ENCODE assay signal across 16 cellular contexts in the genomic region with DNA sequence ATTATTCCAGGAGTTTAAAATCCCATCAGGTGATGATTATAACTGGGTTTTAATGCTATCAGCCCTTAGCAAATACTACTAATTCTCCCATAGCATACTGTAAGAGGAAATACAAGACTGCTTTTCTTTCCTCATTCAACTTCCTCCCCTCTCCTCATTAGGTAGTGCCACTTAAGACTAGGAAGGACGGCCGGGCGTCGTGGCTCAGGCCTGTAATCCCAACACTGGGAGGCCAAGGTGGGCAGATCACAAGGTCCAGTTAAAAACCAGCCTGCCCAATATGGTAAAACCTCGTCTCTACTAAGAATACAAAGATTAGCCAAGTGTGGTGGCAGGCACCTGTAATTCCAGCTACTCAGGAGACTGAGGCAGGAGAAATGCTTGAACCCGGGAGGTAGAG. TPM values are rescaled to one million over a fixed set of nuclear protein-coding genes. Genes with fewer than 3 reads are reported as not detected.
DNase-seq lines count a peak whose midpoint lies in the region; ATAC-seq and TF ChIP-seq lines count a peak whose summit lies in the region.
"Had no signal": no experiment of that assay in that cellular context is flagged by ENCODE, and none has a peak within 500 bp of the region (broad histone marks: within the 10 kb centered on the region; RNA-seq: fewer than 3 reads in every experiment).

No MANE protein-coding gene starts in this region.

- peaks cover 21 to 36% of the 10 kb centered on the region in 2 donors for H3K36me3 Mint-ChIP-seq in CD14-positive monocyte
- peaks cover 22% of the 10 kb centered on the region for H3K36me3 Mint-ChIP-seq in CD4-positive, CD25-positive, alpha-beta regulatory T cell
- H3K36me3 Mint-ChIP-seq in WTC11: no peaks in the 10 kb centered on the region
- H3K36me3 Mint-ChIP-seq in nephron progenitor cell (ENCODE audit: low read depth): peaks cover 31% of the 10 kb centered on the region

- no peak overlapping the region for H3K4me3 Mint-ChIP-seq in CD14-positive monocyte
- H3K4me3 Mint-ChIP-seq in CD4-positive, CD25-positive, alpha-beta regulatory T cell: no peak overlapping the region
- H3K4me3 Mint-ChIP-seq in WTC11: no peak overlapping the region
- H3K4me3 Mint-ChIP-seq in nephron progenitor cell: no peak overlapping the region
- H3K4me3 Mint-ChIP-seq: CD8-positive, alpha-beta memory T cell; GM23338 had no signal

- intact Hi-C loops in CD14-positive monocyte (cut with micrococcal nuclease): no loop called here
- intact Hi-C loops in left cardiac atrium (cut with DNase I): loop anchor here in 1 of 2 donors (5.0 kb wide), 1 partner anchor 50 kb away; no protein-coding TSS in a partner anchor

- no peaks in the 10 kb centered on the region for H3K9me3 ChIP-seq in CD4-positive, CD25-positive, alpha-beta regulatory T cell (ENCODE audit: control insufficient read depth in 2 of 2, low read length in 2 of 2)
- H3K9me3 ChIP-seq in MG63: no peaks in the 10 kb centered on the region
- H3K9me3 ChIP-seq: A549, BE2C, Caco-2 had no signal

- peak overlapping the region in 5 of 7 donors; percentile 32 to 78 (median 71) for H3K27ac Mint-ChIP-seq in CD14-positive monocyte
- peak overlapping the region in 2 of 3 donors; percentile 48 to 76 for H3K27ac Mint-ChIP-seq in CD4-positive, CD25-positive, alpha-beta regulatory T cell
- peak overlapping the region; percentile 10; the same call in 1 of the 2 replicates for H3K27ac Mint-ChIP-seq in WTC11
- peak overlapping the region; percentile 90 for H3K27ac Mint-ChIP-seq in nephron progenitor cell
- H3K27ac Mint-ChIP-seq: GM23338 had no signal

- CTCF ChIA-PET in WTC11 (lab: Charles Lee): no interaction called here

- no peak for ATAC-seq in CD4-positive, CD25-positive, alpha-beta regulatory T cell (ENCODE audit: low read depth in 2 of 2)
- ATAC-seq in WTC11 (no peak), GM19452 (IDR thresholded peaks at IDR 0.05; ENCODE audit: unreplicated experiment) (no peak), left cardiac atrium (no peak)
- ATAC-seq: A549, GM23338 had no signal

- no peaks in the 10 kb centered on the region for H3K27me3 ChIP-seq in CD4-positive, CD25-positive, alpha-beta regulatory T cell (ENCODE audit: control insufficient read depth, insufficient read depth, low read length)
- no peaks in the 10 kb centered on the region for H3K27me3 ChIP-seq in MG63
- H3K27me3 ChIP-seq: BE2C had no signal

- H3K27ac ChIP-seq in CD4-positive, CD25-positive, alpha-beta regulatory T cell (ENCODE audit: insufficient read depth, low read length, poor library complexity, severe bottlenecking): no peak overlapping the region
- H3K27ac ChIP-seq: A549, C4-2B had no signal

- DNase-seq in CD14-positive monocyte (ENCODE audit: low spot score) (no peak), WTC11 (ENCODE audit: low spot score) (no peak), nephron progenitor cell (no peak), MG63 (no peak), NCI-H748 treated with DMSO at 0.1 percent for 48 hours (lab: John Stamatoyannopoulos, UW) (no peak), left cardiac atrium (no peak)
- no peak for DNase-seq in CD4-positive, CD25-positive, alpha-beta regulatory T cell
- DNase-seq: BE2C; Caco-2; CD8-positive, alpha-beta memory T cell; DMS 273 treated with DMSO at 0.1 percent for 48 hours; H7 had no signal

- peaks cover 0 to 2% (median 0%) of the 10 kb centered on the region in 7 donors for H3K9me3 Mint-ChIP-seq in CD14-positive monocyte
- H3K9me3 Mint-ChIP-seq in CD4-positive, CD25-positive, alpha-beta regulatory T cell: no peaks in the 10 kb centered on the region
- no peaks in the 10 kb centered on the region for H3K9me3 Mint-ChIP-seq in WTC11
- peaks cover 3% of the 10 kb centered on the region for H3K9me3 Mint-ChIP-seq in nephron progenitor cell
- H3K9me3 Mint-ChIP-seq: CD8-positive, alpha-beta memory T cell had no signal

- H3K4me1 ChIP-seq in CD4-positive, CD25-positive, alpha-beta regulatory T cell (ENCODE audit: control insufficient read depth, insufficient read depth, low read length, poor library complexity, severe bottlenecking): no peaks in the 10 kb centered on the region
- H3K4me1 ChIP-seq: A549, BE2C, Caco-2 had no signal

- H3K4me3 ChIP-seq in CD4-positive, CD25-positive, alpha-beta regulatory T cell (ENCODE audit: low read depth, low read length): no peak overlapping the region
- no peak overlapping the region for H3K4me3 ChIP-seq in MG63
- H3K4me3 ChIP-seq: A549, GM23338 had no signal

- H3K4me1 Mint-ChIP-seq in CD14-positive monocyte (peaks cover 11% of the 10 kb centered on the region), WTC11 (no peaks in the 10 kb centered on the region), nephron progenitor cell (no peaks in the 10 kb centered on the region)
- peaks cover 2 to 5% (median 4%) of the 10 kb centered on the region in 4 donors for H3K4me1 Mint-ChIP-seq in CD4-positive, CD25-positive, alpha-beta regulatory T cell
- H3K4me1 Mint-ChIP-seq: GM23338 had no signal

- POLR2A ChIA-PET in WTC11 (lab: Charles Lee): no interaction called here

- H3K27me3 Mint-ChIP-seq in CD14-positive monocyte (ENCODE audit: low read depth in 3 of 3) (peaks cover 0 to 2% (median 0%) of the 10 kb centered on the region in 3 donors), WTC11 (ENCODE audit: low read depth) (no peaks in the 10 kb centered on the region), nephron progenitor cell (ENCODE audit: low read depth, poor library complexity) (peaks cover 3% of the 10 kb centered on the region)
- no peaks in the 10 kb centered on the region for H3K27me3 Mint-ChIP-seq in CD4-positive, CD25-positive, alpha-beta regulatory T cell
- H3K27me3 Mint-ChIP-seq: CD8-positive, alpha-beta memory T cell had no signal

- peaks cover 27% of the 10 kb centered on the region for H3K36me3 ChIP-seq in CD4-positive, CD25-positive, alpha-beta regulatory T cell (ENCODE audit: control insufficient read depth, insufficient read depth, low read length)
- no peaks in the 10 kb centered on the region for H3K36me3 ChIP-seq in MG63

- no peak for TF ChIP-seq CTCF in CD14-positive monocyte (IDR thresholded peaks at IDR 0.05)
- no peak for TF ChIP-seq CTCF in WTC11 (IDR thresholded peaks at IDR 0.05)
- no peak for TF ChIP-seq CTCF in nephron progenitor cell (IDR thresholded peaks at IDR 0.05)

TF ChIP-seq in WTC11, 78 proteins besides CTCF, POLR2A, EP300 and RAD21:
- no peak for TF ChIP-seq CREB1 (CRISPR knock-in tag; IDR thresholded peaks at IDR 0.05)
- no peak for TF ChIP-seq NR3C1 (CRISPR knock-in tag; conservative IDR thresholded peaks at IDR 0.05; ENCODE audit: low read depth)
- TF ChIP-seq E2F1 (CRISPR knock-in tag; IDR thresholded peaks at IDR 0.05): no peak
- TF ChIP-seq, protein P1, sequence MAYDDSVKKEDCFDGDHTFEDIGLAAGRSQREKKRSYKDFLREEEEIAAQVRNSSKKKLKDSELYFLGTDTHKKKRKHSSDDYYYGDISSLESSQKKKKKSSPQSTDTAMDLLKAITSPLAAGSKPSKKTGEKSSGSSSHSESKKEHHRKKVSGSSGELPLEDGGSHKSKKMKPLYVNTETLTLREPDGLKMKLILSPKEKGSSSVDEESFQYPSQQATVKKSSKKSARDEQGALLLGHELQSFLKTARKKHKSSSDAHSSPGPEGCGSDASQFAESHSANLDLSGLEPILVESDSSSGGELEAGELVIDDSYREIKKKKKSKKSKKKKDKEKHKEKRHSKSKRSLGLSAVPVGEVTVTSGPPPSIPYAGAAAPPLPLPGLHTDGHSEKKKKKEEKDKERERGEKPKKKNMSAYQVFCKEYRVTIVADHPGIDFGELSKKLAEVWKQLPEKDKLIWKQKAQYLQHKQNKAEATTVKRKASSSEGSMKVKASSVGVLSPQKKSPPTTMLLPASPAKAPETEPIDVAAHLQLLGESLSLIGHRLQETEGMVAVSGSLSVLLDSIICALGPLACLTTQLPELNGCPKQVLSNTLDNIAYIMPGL (CRISPR knock-in tag; IDR thresholded peaks at IDR 0.05): no peak

RNA-seq across cellular contexts. Expression of gene NDUFAF1, which starts 14.7 kb away (rescaled TPM):
- polyA plus RNA-seq in CD14-positive monocyte: 10 to 100 TPM; 26.9 to 29.1 TPM
- 7.1 TPM for total RNA-seq in CD4-positive, CD25-positive, alpha-beta regulatory T cell
- polyA plus RNA-seq in CD4-positive, CD25-positive, alpha-beta regulatory T cell: 10 to 100 TPM; 20.7 to 31.4 (median 27.7) TPM
- total RNA-seq in WTC11 (2021): 15.9 to 18.1 TPM (median 16.5 TPM) in 3 replicates
- 19.4 and 26.2 TPM in 2 replicates for total RNA-seq in MG63 (2014; rRNA removed; shearing (Covaris generic); ENCODE audit: low replicate concordance)
- total RNA-seq in left cardiac atrium: 10 to 100 TPM; 23.2 to 34.8 TPM

RNA-seq across cellular contexts. Expression of gene RTF1, which starts 29.2 kb away (rescaled TPM):
- polyA plus RNA-seq in CD14-positive monocyte: 10 to 100 TPM; 11.2 to 15.0 TPM
- total RNA-seq in CD4-positive, CD25-positive, alpha-beta regulatory T cell: 51.5 TPM
- 10 to 100 TPM; 14.8 to 23.6 (median 18.7) TPM for polyA plus RNA-seq in CD4-positive, CD25-positive, alpha-beta regulatory T cell
- 49.1 to 53.3 TPM (median 52.3 TPM) in 3 replicates for total RNA-seq in WTC11 (2021)
- 25.1 and 26.5 TPM in 2 replicates for total RNA-seq in MG63 (2014; rRNA removed; shearing (Covaris generic); ENCODE audit: low replicate concordance)
- 10 to 100 TPM; 18.2 to 23.5 TPM for total RNA-seq in left cardiac atrium

RNA-seq across cellular contexts. Expression of gene NUSAP1, which starts 55.0 kb away (rescaled TPM):
- 1 to 10 TPM; 2.4 to 3.5 TPM for polyA plus RNA-seq in CD14-positive monocyte
- 24.4 TPM for total RNA-seq in CD4-positive, CD25-positive, alpha-beta regulatory T cell
- 10 to 100 TPM in 3 of 4 donors, 1 to 10 TPM in 1; 9.9 to 30.8 (median 15.6) TPM for polyA plus RNA-seq in CD4-positive, CD25-positive, alpha-beta regulatory T cell
- total RNA-seq in WTC11 (2021) (129 to 138 TPM (median 135 TPM) in 3 replicates), left cardiac atrium (1 to 10 TPM; 1.1 to 4.6 TPM)
- total RNA-seq in MG63 (2014; rRNA removed; shearing (Covaris generic); ENCODE audit: low replicate concordance): 161 and 169 TPM in 2 replicates

RNA-seq across cellular contexts. Expression of gene OIP5, which starts 55.3 kb away (rescaled TPM):
- under 1 TPM; 0.22 to 0.28 TPM for polyA plus RNA-seq in CD14-positive monocyte
- total RNA-seq in CD4-positive, CD25-positive, alpha-beta regulatory T cell: 0.96 TPM
- 1 to 10 TPM in 3 of 4 donors, under 1 TPM in 1; 0.94 to 5.0 (median 2.7) TPM for polyA plus RNA-seq in CD4-positive, CD25-positive, alpha-beta regulatory T cell
- total RNA-seq in WTC11 (2021) (28.9 to 33.7 TPM (median 30.4 TPM) in 3 replicates), left cardiac atrium (under 1 TPM; 0.21 to 0.41 TPM)
- total RNA-seq in MG63 (2014; rRNA removed; shearing (Covaris generic); ENCODE audit: low replicate concordance): 27.5 and 46.3 TPM in 2 replicates

Comparison
In these comparisons a context has a peak if more than half of its experiments do, and no peak if none do; other contexts are left out.
1. H3K27ac Mint-ChIP-seq: peak in every context shown above with its lines; median percentile 90 in nephron progenitor cell; 71 in CD14-positive monocyte; 62 in CD4-positive, CD25-positive, alpha-beta regulatory T cell; 10 in WTC11.